8 cellular contexts compared by ENCODE assay signal in genomic region chr1:204506969-204507316, GRCh38.
DNase-seq lines count a peak whose midpoint lies in the region; ATAC-seq lines count a peak whose summit lies in the region.

No MANE protein-coding gene starts in this region.

- peak; percentile 61 for ATAC-seq in GM19023 (IDR thresholded peaks at IDR 0.05; ENCODE audit: unreplicated experiment)
- ATAC-seq in HG03280 (IDR thresholded peaks at IDR 0.05; ENCODE audit: unreplicated experiment), result peak; percentile 59

- DNase-seq in AG08395 (ENCODE audit: low spot score) (peak; percentile 64), NCI-H345 treated with DMSO at 0.1 percent for 48 hours (lab: John Stamatoyannopoulos, UW; ENCODE audit: unreplicated experiment) (peak; percentile 80), cerebellar nuclear complex (lab: John Stamatoyannopoulos, UW) (peak; percentile 31 to 77), kidney tubule cell (ENCODE audit: low spot score) (peak; percentile 91)
- DNase-seq in activated CD4-positive, CD25-positive, alpha-beta regulatory T cell treated with anti-CD3 and anti-CD28 coated beads, Interleukin-2, amount 50 U/mL, for 16 hours (ENCODE audit: low read depth, low spot score), result peak; percentile 85
- DNase-seq in stimulated activated CD4-positive, alpha-beta T cell treated with anti-CD3 and anti-CD28 coated beads, Interleukin-15, amount 100 ng/mL, for 48 hours (ENCODE audit: low read depth in 2 of 2), result peak; percentile 79 to 81

Comparison
In these comparisons a context has a peak if more than half of its experiments do, and no peak if none do; other contexts are left out.
1. Peak in every context shown above with its lines: DNase-seq and ATAC-seq.